7 cellular contexts compared by ENCODE assay signal in the genomic region with DNA sequence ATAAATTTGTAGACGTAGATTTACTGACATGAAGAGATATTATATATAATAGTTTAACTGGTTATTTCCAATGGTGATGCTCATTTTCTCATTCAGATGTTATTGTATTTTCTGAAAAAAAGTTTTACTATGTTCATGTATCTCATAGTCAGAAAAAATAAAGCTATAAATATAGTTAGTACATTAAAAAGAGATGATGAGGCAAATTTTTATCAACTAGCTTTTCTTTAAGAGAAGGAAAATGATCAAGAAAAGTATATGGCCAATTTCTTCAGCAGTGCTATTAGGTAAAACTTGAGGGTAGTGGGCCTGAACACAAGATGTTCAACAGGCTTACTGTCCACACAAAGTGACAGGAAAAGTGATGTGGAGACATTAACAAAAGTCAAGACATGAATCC.
"Had no signal": no experiment of that assay in that cellular context is flagged by ENCODE, and none has a peak within 500 bp of the region (broad histone marks: within the 10 kb centered on the region; RNA-seq: fewer than 3 reads in every experiment).

No MANE protein-coding gene starts in this region.

- H3K4me3 ChIP-seq: GM23248 had no signal

- FAIRE-seq: H1, H54 had no signal

- H3K9ac ChIP-seq: GM23248 had no signal

- H2AFZ ChIP-seq: GM23248 had no signal

- DNase-seq: GM23248, H9, HCEC 1CT, KG1 had no signal

- H3K27ac ChIP-seq: GM23248, HL-60 had no signal
